8 cellular contexts compared by ENCODE assay signal in the genomic region with DNA sequence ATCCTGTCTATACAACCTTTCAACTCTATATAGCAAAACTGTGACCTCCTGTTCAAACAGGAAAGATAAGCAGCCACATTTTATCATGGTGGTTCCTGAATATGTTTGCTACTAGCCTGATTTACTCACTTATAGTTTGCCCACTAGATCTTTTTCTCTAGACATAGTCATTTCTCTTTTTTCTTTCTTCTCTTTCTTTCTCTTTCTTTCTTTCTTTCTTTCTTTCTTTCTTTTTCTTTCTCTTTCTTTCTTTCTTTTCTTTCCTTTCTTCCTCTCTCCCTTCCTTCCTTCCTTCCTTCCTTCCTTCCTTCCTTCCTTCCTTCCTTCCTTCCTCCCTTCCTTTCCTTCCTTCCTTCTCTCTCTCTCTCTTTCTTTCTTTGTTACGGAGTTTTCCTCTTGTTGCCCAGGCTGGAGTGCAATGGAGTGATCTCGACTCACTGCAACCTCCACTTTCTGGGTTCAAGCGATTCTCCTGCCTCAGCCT.
DNase-seq lines count a peak whose midpoint lies in the region; ATAC-seq and TF ChIP-seq lines count a peak whose summit lies in the region.
"Not testable (repeated sequence)": the region's sequence is repeated elsewhere in the genome, so short reads cannot be mapped to it uniquely, and the experiment has no call there.

No MANE protein-coding gene starts in this region.

- peak; percentile 54 for DNase-seq in GDM1 (lab: John Stamatoyannopoulos, UW)
- DNase-seq in Peyer's patch; activated CD8-positive, alpha-beta memory T cell treated with anti-CD3 and anti-CD28 coated beads, Interleukin-2, amount 10 ng/mL, durations not matched to agents 7 days and 5 days; colonic mucosa; natural killer cell; type B pancreatic cell (ENCODE audit: extremely low spot score, unreplicated experiment): not testable (repeated sequence)

- not testable (repeated sequence) for H3K27ac Mint-ChIP-seq in activated CD8-positive, alpha-beta memory T cell treated with anti-CD3 and anti-CD28 coated beads, Interleukin-2, amount 10 ng/mL, durations not matched to agents 7 days and 5 days
- peak overlapping the region in 1 of 2 donors; percentile 81 for H3K27ac Mint-ChIP-seq in natural killer cell
- peak overlapping the region; percentile 35 for H3K27ac Mint-ChIP-seq in type B pancreatic cell

- H3K27ac ChIP-seq in Peyer's patch = peak overlapping the region in 3 of 4 donors; percentile 11 to 73 (median 62)
- H3K27ac ChIP-seq in colonic mucosa = peak overlapping the region; percentile 84

- ATAC-seq in GM21825 (IDR thresholded peaks at IDR 0.05; ENCODE audit: unreplicated experiment) (peak; percentile 18), HG03432 (IDR thresholded peaks at IDR 0.05; ENCODE audit: unreplicated experiment) (peak; percentile 4), natural killer cell (peak; percentile 11 to 60 (median 47))
- peak; percentile 56 for ATAC-seq in activated CD8-positive, alpha-beta memory T cell treated with anti-CD3 and anti-CD28 coated beads, Interleukin-2, amount 10 ng/mL, durations not matched to agents 7 days and 5 days

- H3K9me3 Mint-ChIP-seq in activated CD8-positive, alpha-beta memory T cell treated with anti-CD3 and anti-CD28 coated beads, Interleukin-2, amount 10 ng/mL, durations not matched to agents 7 days and 5 days (ENCODE audit: low read depth); natural killer cell; type B pancreatic cell: not testable (repeated sequence)

- not testable (repeated sequence) for TF ChIP-seq CTCF in Peyer's patch (IDR thresholded peaks at IDR 0.05); colonic mucosa (IDR thresholded peaks at IDR 0.05); natural killer cell (IDR thresholded peaks at IDR 0.05); type B pancreatic cell (conservative IDR thresholded peaks at IDR 0.05)

- H3K9ac ChIP-seq in colonic mucosa (ENCODE audit: low read depth in 2 of 2, low read length in 2 of 2) = peak overlapping the region in 1 of 2 donors; percentile 60

- not testable (repeated sequence) for H3K27me3 ChIP-seq in Peyer's patch, colonic mucosa

- H3K36me3 ChIP-seq in Peyer's patch, colonic mucosa: not testable (repeated sequence)

- H3K36me3 Mint-ChIP-seq in activated CD8-positive, alpha-beta memory T cell treated with anti-CD3 and anti-CD28 coated beads, Interleukin-2, amount 10 ng/mL, durations not matched to agents 7 days and 5 days; natural killer cell; type B pancreatic cell: not testable (repeated sequence)

- not testable (repeated sequence) for TF ChIP-seq POLR2A in Peyer's patch (IDR thresholded peaks at IDR 0.05)

- H3K4me1 ChIP-seq in Peyer's patch = peaks cover 0 to 21% (median 6%) of the 10 kb centered on the region in 4 donors
- not testable (repeated sequence) for H3K4me1 ChIP-seq in colonic mucosa

- peaks cover 34% of the 10 kb centered on the region for H3K4me1 Mint-ChIP-seq in activated CD8-positive, alpha-beta memory T cell treated with anti-CD3 and anti-CD28 coated beads, Interleukin-2, amount 10 ng/mL, durations not matched to agents 7 days and 5 days
- H3K4me1 Mint-ChIP-seq in natural killer cell (peaks cover 32 to 34% of the 10 kb centered on the region in 2 donors), type B pancreatic cell (ENCODE audit: unreplicated experiment) (peaks cover 22% of the 10 kb centered on the region)

- H3K4me3 ChIP-seq in Peyer's patch, colonic mucosa: not testable (repeated sequence)

- not testable (repeated sequence) for H3K9me3 ChIP-seq in Peyer's patch, colonic mucosa

- intact Hi-C loops in colonic mucosa (cut with DNase I) = loop anchor here (5.0 kb wide), 1 partner anchor 37 kb away; no protein-coding TSS in a partner anchor
- intact Hi-C loops in natural killer cell (cut with micrococcal nuclease) = not testable (repeated sequence)

- H3K27me3 Mint-ChIP-seq in activated CD8-positive, alpha-beta memory T cell treated with anti-CD3 and anti-CD28 coated beads, Interleukin-2, amount 10 ng/mL, durations not matched to agents 7 days and 5 days; natural killer cell (ENCODE audit: low read depth in 2 of 2); type B pancreatic cell: not testable (repeated sequence)

- CTCF ChIA-PET in activated CD8-positive, alpha-beta memory T cell treated with anti-CD3 and anti-CD28 coated beads, Interleukin-2, amount 10 ng/mL, durations not matched to agents 7 days and 5 days (lab: Charles Lee) = interaction anchor here (0.5 kb wide), 1 partner anchor 54 kb away, joined by 3 read pairs; no protein-coding TSS in a partner anchor

- not testable (repeated sequence) for H3K4me3 Mint-ChIP-seq in activated CD8-positive, alpha-beta memory T cell treated with anti-CD3 and anti-CD28 coated beads, Interleukin-2, amount 10 ng/mL, durations not matched to agents 7 days and 5 days; natural killer cell; type B pancreatic cell

Comparison
In these comparisons a context has a peak if more than half of its experiments do, and no peak if none do; other contexts are left out.
1. ATAC-seq: peak in every context shown above with its lines; median percentile 56 in activated CD8-positive, alpha-beta memory T cell treated with anti-CD3 and anti-CD28 coated beads, Interleukin-2, amount 10 ng/mL, durations not matched to agents 7 days and 5 days; 47 in natural killer cell; 18 in GM21825; 4 in HG03432.